ENCODE assay signal across 19 cellular contexts in genomic region chr4:76569695-76570094, GRCh38.
DNase-seq lines count a peak whose midpoint lies in the region; ATAC-seq, FAIRE-seq and TF ChIP-seq lines count a peak whose summit lies in the region.
"Had no signal": no experiment of that assay in that cellular context is flagged by ENCODE, and none has a peak within 500 bp of the region (broad histone marks: within the 10 kb centered on the region; RNA-seq: fewer than 3 reads in every experiment).

No MANE protein-coding gene starts in this region.

- peak overlapping the region in 1 of 2 donors; percentile 12 for H3K4me3 Mint-ChIP-seq in stimulated activated naive B cell treated with anti-CD40 and anti-IgM and Interleukin-4, amounts not matched to agents 10 μg/mL and 1 μg/mL and 100 μg/mL, for 72 hours
- H3K4me3 Mint-ChIP-seq: activated naive CD8-positive, alpha-beta T cell treated with anti-CD3 and anti-CD28 coated beads, Interleukin-2, amount 50 U/mL, for 24 hours; activated T-helper 1 cell treated with anti-CD3 and anti-CD28 coated beads, Interleukin-12 subunit alpha, Interleukin-12 subunit beta, Interleukin-2, Interleukin-4 antibody, amounts not matched to agents 30 ng/mL and 10 ng/mL and 1 ng/mL, durations not matched to agents 14 hours and 24 hours and 36 hours had no signal

- no peaks in the 10 kb centered on the region for H3K36me3 Mint-ChIP-seq in stimulated activated naive B cell treated with anti-CD40 and anti-IgM and Interleukin-4, amounts not matched to agents 10 μg/mL and 1 μg/mL and 100 μg/mL, for 72 hours

- H3K27ac ChIP-seq in esophagus squamous epithelium, result no peak overlapping the region
- H3K27ac ChIP-seq: heart right ventricle, upper lobe of left lung had no signal

- no peak for TF ChIP-seq CTCF in mucosa of descending colon (IDR thresholded peaks at IDR 0.05)
- no peak for TF ChIP-seq CTCF in esophagus squamous epithelium (IDR thresholded peaks at IDR 0.05)

- peak; percentile 19 for ATAC-seq in left colon
- peak; percentile 31 to 41 for ATAC-seq in stimulated activated naive B cell treated with anti-CD40 and anti-IgM and Interleukin-4, amounts not matched to agents 10 μg/mL and 1 μg/mL and 100 μg/mL, for 72 hours (replicated peaks)
- ATAC-seq in mucosa of descending colon, result no peak
- ATAC-seq: activated CD4-positive, CD25-positive, alpha-beta regulatory T cell treated with anti-CD3 and anti-CD28 coated beads, Interleukin-2, amount 50 U/mL, for 24 hours; activated naive CD8-positive, alpha-beta T cell treated with anti-CD3 and anti-CD28 coated beads, Interleukin-2, amount 50 U/mL, for 24 hours; HCT116 had no signal

- 78 to 92% methylated on average over 4 of the region's 4 CpGs for WGBS in esophagus squamous epithelium, 2 donors

- no peaks in the 10 kb centered on the region for H3K36me3 ChIP-seq in mucosa of descending colon (ENCODE audit: low read depth)
- H3K36me3 ChIP-seq in esophagus squamous epithelium, result no peaks in the 10 kb centered on the region
- H3K36me3 ChIP-seq: heart right ventricle, upper lobe of left lung had no signal

- H3K27me3 ChIP-seq in esophagus squamous epithelium, result peaks cover 0 to 5% (median 0%) of the 10 kb centered on the region in 4 donors
- H3K27me3 ChIP-seq: heart right ventricle, upper lobe of left lung had no signal

- DNase-seq in EL (peak; percentile 30), RCC 7860 (ENCODE audit: low spot score) (peak; percentile 17), left colon (no peak), mucosa of descending colon (no peak), esophagus squamous epithelium (lab: John Stamatoyannopoulos, UW) (no peak)
- no peak for DNase-seq in stimulated activated naive B cell treated with anti-CD40 and anti-IgM and Interleukin-4, amounts not matched to agents 10 μg/mL and 1 μg/mL and 100 μg/mL, for 72 hours
- no peak for DNase-seq in stimulated activated CD4-positive, alpha-beta T cell treated with anti-CD3 and anti-CD28 coated beads, Interleukin-2, amount 100 ng/mL, for 48 hours
- DNase-seq: activated naive CD8-positive, alpha-beta T cell treated with anti-CD3 and anti-CD28 coated beads, Interleukin-2, amount 50 U/mL, for 24 hours; heart right ventricle; Karpas-422; NCI-H1105 treated with DMSO at 0.1 percent for 48 hours; NCI-H748 treated with DMSO at 0.1 percent for 48 hours; retina; stimulated activated naive CD4-positive, alpha-beta T cell; upper lobe of left lung had no signal

- intact Hi-C loops in left colon (cut with DNase I, micrococcal nuclease) (no loop called here), mucosa of descending colon (cut with DNase I, micrococcal nuclease) (loop anchor here in 1 of 2 donors (10.0 kb wide), 1 partner anchor 55 kb away; no protein-coding TSS in a partner anchor), esophagus squamous epithelium (cut with DNase I) (no loop called here)

- FAIRE-seq in RCC 7860 (lab: Jason Lieb, UNC), result no peak
- FAIRE-seq: GM12891 had no signal

- H3K27me3 Mint-ChIP-seq in stimulated activated naive B cell treated with anti-CD40 and anti-IgM and Interleukin-4, amounts not matched to agents 10 μg/mL and 1 μg/mL and 100 μg/mL, for 72 hours, result peaks cover 12 to 13% of the 10 kb centered on the region in 2 donors

- no peaks in the 10 kb centered on the region for H3K9me3 Mint-ChIP-seq in stimulated activated naive B cell treated with anti-CD40 and anti-IgM and Interleukin-4, amounts not matched to agents 10 μg/mL and 1 μg/mL and 100 μg/mL, for 72 hours
- H3K9me3 Mint-ChIP-seq: activated naive CD8-positive, alpha-beta T cell treated with anti-CD3 and anti-CD28 coated beads, Interleukin-2, amount 50 U/mL, for 24 hours; activated T-helper 1 cell treated with anti-CD3 and anti-CD28 coated beads, Interleukin-12 subunit alpha, Interleukin-12 subunit beta, Interleukin-2, Interleukin-4 antibody, amounts not matched to agents 30 ng/mL and 10 ng/mL and 1 ng/mL, durations not matched to agents 14 hours and 24 hours and 36 hours had no signal

- TF ChIP-seq POLR2A in esophagus squamous epithelium (IDR thresholded peaks at IDR 0.05), result no peak

- H3K9me3 ChIP-seq in mucosa of descending colon (no peaks in the 10 kb centered on the region), esophagus squamous epithelium (no peaks in the 10 kb centered on the region)
- H3K9me3 ChIP-seq: heart right ventricle, upper lobe of left lung had no signal

- peaks cover 3 to 23% of the 10 kb centered on the region in 2 donors for H3K4me1 Mint-ChIP-seq in stimulated activated naive B cell treated with anti-CD40 and anti-IgM and Interleukin-4, amounts not matched to agents 10 μg/mL and 1 μg/mL and 100 μg/mL, for 72 hours
- H3K4me1 Mint-ChIP-seq: activated naive CD8-positive, alpha-beta T cell treated with anti-CD3 and anti-CD28 coated beads, Interleukin-2, amount 50 U/mL, for 24 hours had no signal

- peaks cover 9% of the 10 kb centered on the region for H3K4me1 ChIP-seq in mucosa of descending colon (ENCODE audit: low read depth)
- no peaks in the 10 kb centered on the region for H3K4me1 ChIP-seq in esophagus squamous epithelium

- no peak overlapping the region for H3K27ac Mint-ChIP-seq in stimulated activated naive B cell treated with anti-CD40 and anti-IgM and Interleukin-4, amounts not matched to agents 10 μg/mL and 1 μg/mL and 100 μg/mL, for 72 hours
- H3K27ac Mint-ChIP-seq: activated naive CD8-positive, alpha-beta T cell treated with anti-CD3 and anti-CD28 coated beads, Interleukin-2, amount 50 U/mL, for 24 hours; activated T-helper 1 cell treated with anti-CD3 and anti-CD28 coated beads, Interleukin-12 subunit alpha, Interleukin-12 subunit beta, Interleukin-2, Interleukin-4 antibody, amounts not matched to agents 30 ng/mL and 10 ng/mL and 1 ng/mL, durations not matched to agents 14 hours and 24 hours and 36 hours had no signal

- no peak overlapping the region for H3K4me3 ChIP-seq in mucosa of descending colon
- no peak overlapping the region for H3K4me3 ChIP-seq in esophagus squamous epithelium
- H3K4me3 ChIP-seq: heart right ventricle, upper lobe of left lung had no signal

Comparison
In these comparisons a context has a peak if more than half of its experiments do, and no peak if none do; other contexts are left out.
1. DNase-seq: peak in EL (single experiment) and RCC 7860 (single experiment); none in left colon (0 of 2), stimulated activated naive B cell treated with anti-CD40 and anti-IgM and Interleukin-4, amounts not matched to agents 10 μg/mL and 1 μg/mL and 100 μg/mL, for 72 hours (single experiment), mucosa of descending colon (0 of 3), stimulated activated CD4-positive, alpha-beta T cell treated with anti-CD3 and anti-CD28 coated beads, Interleukin-2, amount 100 ng/mL, for 48 hours (0 of 2) and esophagus squamous epithelium (single experiment).